Comparison of ENCODE assay signal across 1 cellular context in genomic region chr1:65687435-65688214, GRCh38.
TF ChIP-seq lines count a peak whose summit lies in the region.

No MANE protein-coding gene starts in this region.

TF ChIP-seq in HepG2, 621 proteins besides CTCF, POLR2A, EP300 and RAD21 (continued from another document and continues in another):
- TF ChIP-seq ZNF318 (CRISPR knock-in tag; IDR thresholded peaks at IDR 0.05) (no peak), NR2F2 (IDR thresholded peaks at IDR 0.05; ENCODE audit: borderline replicate concordance, low read depth) (peak; percentile 75), CHCHD3 (CRISPR knock-in tag; IDR thresholded peaks at IDR 0.05) (no peak), ZBTB49 (CRISPR knock-in tag; IDR thresholded peaks at IDR 0.05; ENCODE audit: borderline replicate concordance) (no peak), ZNF263 (CRISPR knock-in tag; IDR thresholded peaks at IDR 0.05) (no peak; the same call in 1 of the 2 replicates), ZNF160 (CRISPR knock-in tag; IDR thresholded peaks at IDR 0.05) (no peak), TRIM22 (IDR thresholded peaks at IDR 0.05) (no peak), AGO1 (IDR thresholded peaks at IDR 0.05; ENCODE audit: low read depth, low read length, poor library complexity, severe bottlenecking) (no peak), CBX5 (CRISPR knock-in tag; IDR thresholded peaks at IDR 0.05; ENCODE audit: borderline replicate concordance) (no peak), ZFAT (CRISPR knock-in tag; conservative IDR thresholded peaks at IDR 0.05) (no peak), KAT8 (CRISPR knock-in tag; IDR thresholded peaks at IDR 0.05) (peak; percentile 65), REST (IDR thresholded peaks at IDR 0.05; ENCODE audit: borderline replicate concordance in 1 of 2, low read depth in 1 of 2, low read length in 2 of 2) (no peak), ZKSCAN5 (CRISPR knock-in tag; IDR thresholded peaks at IDR 0.05) (no peak), ELF1 (CRISPR knock-in tag; IDR thresholded peaks at IDR 0.05) (no peak), ZBTB40 (IDR thresholded peaks at IDR 0.05) (no peak), ZBTB40 (CRISPR knock-in tag; IDR thresholded peaks at IDR 0.05) (0 out of 2 replicates have a peak, but pooled peaks have one; percentile 56), MTF2 (CRISPR knock-in tag; IDR thresholded peaks at IDR 0.05; ENCODE audit: borderline replicate concordance) (no peak), KDM2A (CRISPR knock-in tag; IDR thresholded peaks at IDR 0.05; ENCODE audit: borderline replicate concordance, low read depth) (peak; percentile 62; the same call in 1 of the 2 replicates), SIN3B (IDR thresholded peaks at IDR 0.05; ENCODE audit: low read length) (no peak), UBTF (CRISPR knock-in tag; IDR thresholded peaks at IDR 0.05) (no peak), KDM1A (CRISPR knock-in tag; IDR thresholded peaks at IDR 0.05) (peak; percentile 47; the same call in 1 of the 2 replicates), PHF20 (CRISPR knock-in tag; IDR thresholded peaks at IDR 0.05) (no peak), SNAPC2 (CRISPR knock-in tag; IDR thresholded peaks at IDR 0.05) (no peak), SAP130 (CRISPR knock-in tag; IDR thresholded peaks at IDR 0.05; ENCODE audit: low read depth) (0 out of 2 replicates have a peak, but pooled peaks have one; percentile 30), ZFP36L2 (CRISPR knock-in tag; IDR thresholded peaks at IDR 0.05) (no peak), KMT2B (CRISPR knock-in tag; IDR thresholded peaks at IDR 0.05) (no peak), PLRG1 (conservative IDR thresholded peaks at IDR 0.05) (no peak), BRCA1 (CRISPR knock-in tag; IDR thresholded peaks at IDR 0.05) (no peak)
